In the genomic region with DNA sequence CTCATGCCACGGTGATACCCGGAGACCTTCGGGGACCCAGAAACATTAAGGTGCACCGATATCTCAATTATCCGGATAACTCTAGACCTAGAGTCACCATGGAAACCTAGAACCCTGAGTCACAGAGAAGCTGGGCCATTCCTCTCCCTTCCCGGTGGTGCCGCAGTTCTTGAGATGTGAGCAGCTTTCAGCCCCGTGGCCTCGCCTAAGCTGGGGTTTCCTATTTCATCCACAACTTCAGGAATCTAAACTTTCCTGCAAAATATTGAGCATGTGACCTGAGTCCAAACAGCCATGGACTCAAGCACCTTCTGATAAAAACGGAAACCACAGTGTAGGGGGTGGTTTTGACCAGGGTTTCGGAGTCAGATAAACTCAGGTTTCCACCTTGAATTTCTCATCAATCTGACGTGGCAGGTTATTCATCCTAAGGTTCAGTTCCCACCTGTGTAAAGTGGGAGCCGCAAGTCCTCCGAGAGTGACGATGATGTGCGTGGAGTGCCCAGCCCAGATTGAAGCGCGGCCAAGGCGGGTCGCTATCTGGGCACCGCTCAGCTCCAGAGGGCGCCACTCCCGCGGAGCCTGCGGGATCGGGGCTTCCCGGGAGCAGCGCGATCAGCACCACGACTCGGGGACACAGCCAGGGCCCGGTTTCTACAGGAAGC, we compare ENCODE assay signal across 8 cellular contexts. TPM values are rescaled to one million over a fixed set of nuclear protein-coding genes. Genes with fewer than 3 reads are reported as not detected.
DNase-seq lines count a peak whose midpoint lies in the region; ATAC-seq lines count a peak whose summit lies in the region.

No MANE protein-coding gene starts in this region.

- H3K4ac ChIP-seq in mesenchymal stem cell (ENCODE audit: low read depth in 1 of 2, low read length in 2 of 2): peak overlapping the region; percentile 82 to 95

- DNase-seq in COR-L47 (lab: John Stamatoyannopoulos, UW) (peak; percentile 45), NCI-H1105 treated with DMSO at 0.1 percent for 48 hours (lab: John Stamatoyannopoulos, UW) (peak; percentile 59), mesenchymal stem cell (peak; percentile 81), NCI-H146 (lab: John Stamatoyannopoulos, UW) (no peak)
- peak; percentile 59 for DNase-seq in activated CD4-positive, alpha-beta T cell treated with anti-CD3 and anti-CD28 coated beads for 48 hours
- DNase-seq in stimulated activated naive B cell treated with anti-CD40 and anti-IgM and Interleukin-4, amounts not matched to agents 10 μg/mL and 1 μg/mL and 100 μg/mL, for 72 hours: no peak

- H3K36me3 Mint-ChIP-seq in stimulated activated naive B cell treated with anti-CD40 and anti-IgM and Interleukin-4, amounts not matched to agents 10 μg/mL and 1 μg/mL and 100 μg/mL, for 72 hours: peaks cover 3% of the 10 kb centered on the region in 2 donors

- H3K36me3 ChIP-seq in endocrine pancreas (ENCODE audit: control insufficient read depth, insufficient read depth, low read length) (no peaks in the 10 kb centered on the region), mesenchymal stem cell (ENCODE audit: control insufficient read depth in 1 of 2, insufficient read depth in 2 of 2, low read depth in 1 of 2, low read length in 2 of 2) (no peaks in the 10 kb centered on the region)

- H3K4me1 ChIP-seq in endocrine pancreas (ENCODE audit: control insufficient read depth, insufficient read depth, low read length): no peaks in the 10 kb centered on the region
- H3K4me1 ChIP-seq in mesenchymal stem cell (ENCODE audit: control insufficient read depth, insufficient read depth, low read depth, low read length): peaks cover 26% of the 10 kb centered on the region

- H3K18ac ChIP-seq in mesenchymal stem cell (ENCODE audit: low read depth in 1 of 2, low read length in 2 of 2): peak overlapping the region; percentile 89 to 92

- H3K27ac ChIP-seq in mesenchymal stem cell (ENCODE audit: low read length, poor library complexity, severe bottlenecking): peak overlapping the region; percentile 57

- H3K9ac ChIP-seq in endocrine pancreas (ENCODE audit: control insufficient read depth, insufficient read depth, low read length) (peak overlapping the region; percentile 76), mesenchymal stem cell (ENCODE audit: low read length) (peak overlapping the region; percentile 82)

- peaks cover 0 to 2% of the 10 kb centered on the region in 2 donors for H3K9me3 Mint-ChIP-seq in stimulated activated naive B cell treated with anti-CD40 and anti-IgM and Interleukin-4, amounts not matched to agents 10 μg/mL and 1 μg/mL and 100 μg/mL, for 72 hours

- H3K79me1 ChIP-seq in mesenchymal stem cell (replicated peaks; ENCODE audit: low read length, poor library complexity, severe bottlenecking): peaks cover 3% of the 10 kb centered on the region

- H3K4me2 ChIP-seq in mesenchymal stem cell (ENCODE audit: low read length, poor library complexity, severe bottlenecking): peak overlapping the region; percentile 95

- no peaks in the 10 kb centered on the region for H3K27me3 ChIP-seq in endocrine pancreas (ENCODE audit: control insufficient read depth, insufficient read depth, low read length)
- no peaks in the 10 kb centered on the region for H3K27me3 ChIP-seq in mesenchymal stem cell (ENCODE audit: control insufficient read depth in 1 of 2, insufficient read depth in 1 of 2, low read length in 2 of 2)

- H4K8ac ChIP-seq in mesenchymal stem cell (ENCODE audit: low read length): peak overlapping the region; percentile 88

- no peak overlapping the region for H2AFZ ChIP-seq in mesenchymal stem cell (ENCODE audit: low read depth, low read length)

- no peak overlapping the region for H3K23ac ChIP-seq in mesenchymal stem cell (ENCODE audit: low read length in 2 of 2)

- H2AK5ac ChIP-seq in mesenchymal stem cell (ENCODE audit: low read length, severe bottlenecking): peak overlapping the region; percentile 31

- H3K9me3 ChIP-seq in endocrine pancreas (ENCODE audit: control insufficient read depth, low read length): no peaks in the 10 kb centered on the region
- no peaks in the 10 kb centered on the region for H3K9me3 ChIP-seq in mesenchymal stem cell (ENCODE audit: control insufficient read depth, low read length)

- peak overlapping the region; percentile 55 for H2BK120ac ChIP-seq in mesenchymal stem cell (ENCODE audit: low read depth, low read length)

- peaks cover 10 to 36% of the 10 kb centered on the region in 2 donors for H3K4me1 Mint-ChIP-seq in stimulated activated naive B cell treated with anti-CD40 and anti-IgM and Interleukin-4, amounts not matched to agents 10 μg/mL and 1 μg/mL and 100 μg/mL, for 72 hours

- H2BK12ac ChIP-seq in mesenchymal stem cell (ENCODE audit: low read length in 2 of 2): peak overlapping the region; percentile 61 to 88

- peak overlapping the region; percentile 91 to 97 for H3K4me3 Mint-ChIP-seq in stimulated activated naive B cell treated with anti-CD40 and anti-IgM and Interleukin-4, amounts not matched to agents 10 μg/mL and 1 μg/mL and 100 μg/mL, for 72 hours

- peak overlapping the region in 1 of 2 experiments; percentile 95 for H3K14ac ChIP-seq in mesenchymal stem cell (ENCODE audit: low read length in 2 of 2)

- peak overlapping the region; percentile 83 for H4K91ac ChIP-seq in mesenchymal stem cell (ENCODE audit: low read length)

- peak; percentile 20 for ATAC-seq in GM21576 (IDR thresholded peaks at IDR 0.05; ENCODE audit: unreplicated experiment)
- peak; percentile 15 to 42 for ATAC-seq in stimulated activated naive B cell treated with anti-CD40 and anti-IgM and Interleukin-4, amounts not matched to agents 10 μg/mL and 1 μg/mL and 100 μg/mL, for 72 hours (replicated peaks)

- H3K4me3 ChIP-seq in endocrine pancreas (ENCODE audit: control insufficient read depth, insufficient read depth, low read length): peak overlapping the region; percentile 53
- H3K4me3 ChIP-seq in mesenchymal stem cell (ENCODE audit: insufficient read depth in 1 of 2, low read depth in 1 of 2, low read length in 2 of 2): peak overlapping the region; percentile 84 to 85

- no peak overlapping the region for H2BK5ac ChIP-seq in mesenchymal stem cell (ENCODE audit: low read depth, low read length, poor library complexity, severe bottlenecking)

- H2BK15ac ChIP-seq in mesenchymal stem cell (ENCODE audit: low read depth, poor library complexity, severe bottlenecking): peak overlapping the region; percentile 71

- H3K27me3 Mint-ChIP-seq in stimulated activated naive B cell treated with anti-CD40 and anti-IgM and Interleukin-4, amounts not matched to agents 10 μg/mL and 1 μg/mL and 100 μg/mL, for 72 hours: peaks cover 27 to 33% of the 10 kb centered on the region in 2 donors

- WGBS in mesenchymal stem cell: 39% methylated on average over 32 of the region's 32 CpGs

- peak overlapping the region; percentile 92 for H3K27ac Mint-ChIP-seq in stimulated activated naive B cell treated with anti-CD40 and anti-IgM and Interleukin-4, amounts not matched to agents 10 μg/mL and 1 μg/mL and 100 μg/mL, for 72 hours

RNA-seq across cellular contexts. Expression of a gene that starts 1.0 kb away (rescaled TPM):
- 85.3 TPM for polyA plus RNA-seq in mesenchymal stem cell (2013, experiment 1 of 2)
- 83.5 TPM for polyA plus RNA-seq in mesenchymal stem cell (2013, experiment 2 of 2)

Comparison
In these comparisons a context has a peak if more than half of its experiments do, and no peak if none do; other contexts are left out.
1. DNase-seq: peak in COR-L47 (single experiment), NCI-H1105 treated with DMSO at 0.1 percent for 48 hours (single experiment), activated CD4-positive, alpha-beta T cell treated with anti-CD3 and anti-CD28 coated beads for 48 hours (single experiment) and mesenchymal stem cell (single experiment); none in stimulated activated naive B cell treated with anti-CD40 and anti-IgM and Interleukin-4, amounts not matched to agents 10 μg/mL and 1 μg/mL and 100 μg/mL, for 72 hours (single experiment) and NCI-H146 (single experiment).